Comparison of ENCODE assay signal across 10 cellular contexts in genomic region chr9:86721843-86722705, GRCh38.
DNase-seq lines count a peak whose midpoint lies in the region; ATAC-seq and TF ChIP-seq lines count a peak whose summit lies in the region.
"Had no signal": no experiment of that assay in that cellular context is flagged by ENCODE, and none has a peak within 500 bp of the region (broad histone marks: within the 10 kb centered on the region; RNA-seq: fewer than 3 reads in every experiment).

No MANE protein-coding gene starts in this region.

- no peaks in the 10 kb centered on the region for H4K20me1 ChIP-seq in IMR-90 (ENCODE audit: insufficient read depth, low read length)

- no peak overlapping the region for H2BK12ac ChIP-seq in mesenchymal stem cell (ENCODE audit: low read length in 2 of 2)

- no peaks in the 10 kb centered on the region for H3K27me3 Mint-ChIP-seq in type B pancreatic cell

- peak overlapping the region; percentile 42 for H3K4me3 Mint-ChIP-seq in type B pancreatic cell
- H3K4me3 Mint-ChIP-seq: T-helper 1 cell treated with Interleukin-12 subunit alpha and Interleukin-12 subunit beta and Interleukin-4 antibody, amounts not matched to agents 30 μg/mL and 1 μg/mL, for 36 hours had no signal

- no peak for TF ChIP-seq CTCF in IMR-90 (conservative IDR thresholded peaks at IDR 0.05; ENCODE audit: low read depth, low read length)
- TF ChIP-seq CTCF in type B pancreatic cell (conservative IDR thresholded peaks at IDR 0.05): no peak

- H3K36me3 Mint-ChIP-seq in type B pancreatic cell: no peaks in the 10 kb centered on the region
- H3K36me3 Mint-ChIP-seq: activated naive CD4-positive, alpha-beta T cell treated with anti-CD3 and anti-CD28 coated beads, Interleukin-2, amount 50 U/mL, for 72 hours had no signal

- peak overlapping the region; percentile 92 for H2AK5ac ChIP-seq in IMR-90 (ENCODE audit: low read depth, low read length)
- peak overlapping the region; percentile 71 for H2AK5ac ChIP-seq in mesenchymal stem cell (ENCODE audit: low read length, severe bottlenecking)

- dilution Hi-C loops in IMR-90 (cut with HindIII; ENCODE audit: low sequenced_read_pairs, unreplicated experiment): no loop called here

- WGBS in IMR-90 (ENCODE audit: extremely low coverage in 2 of 2, insufficient read length in 1 of 2), 2 experiments: 0% methylated on average over 1 of the region's 5 CpGs; no CpG with 5 or more reads in 1 of the 2 experiments
- 29% methylated on average over 3 of the region's 5 CpGs for WGBS in mesenchymal stem cell

- H3K56ac ChIP-seq in IMR-90 (ENCODE audit: extremely low read depth, insufficient read depth, low read length): peak overlapping the region; percentile 63

- H3K9me3 ChIP-seq in IMR-90 (ENCODE audit: control insufficient read depth, insufficient read depth, low read length) (no peaks in the 10 kb centered on the region), mesenchymal stem cell (ENCODE audit: control insufficient read depth, low read length) (no peaks in the 10 kb centered on the region)

- H3K4me1 Mint-ChIP-seq in type B pancreatic cell (ENCODE audit: unreplicated experiment): peaks cover 36% of the 10 kb centered on the region

- peak overlapping the region; percentile 32 for H2AK9ac ChIP-seq in IMR-90 (replicated peaks; ENCODE audit: low read depth, low read length, poor library complexity)

- CTCF ChIA-PET in IMR-90 (lab: Yijun Ruan, JAX): interaction anchor here (1.0 to 1.2 kb wide), 2 partner anchors 84 to 97 kb away, joined by 3 to 4 read pairs; no protein-coding TSS in a partner anchor

- H3K4me3 ChIP-seq in IMR-90 (ENCODE audit: insufficient read depth, low read depth, low read length): no peak overlapping the region
- peak overlapping the region in 1 of 2 experiments; percentile 60 for H3K4me3 ChIP-seq in mesenchymal stem cell (ENCODE audit: insufficient read depth in 1 of 2, low read depth in 1 of 2, low read length in 2 of 2)

- H3K9me1 ChIP-seq in IMR-90 (ENCODE audit: insufficient read depth, low read length): peaks cover 14% of the 10 kb centered on the region

- H3K27ac Mint-ChIP-seq in type B pancreatic cell: peak overlapping the region; percentile 43
- H3K27ac Mint-ChIP-seq: activated naive CD4-positive, alpha-beta T cell treated with anti-CD3 and anti-CD28 coated beads, Interleukin-2, amount 50 U/mL, for 72 hours; T-helper 1 cell treated with Interleukin-12 subunit alpha and Interleukin-12 subunit beta and Interleukin-4 antibody, amounts not matched to agents 30 μg/mL and 1 μg/mL, for 36 hours had no signal

- DNase-seq in IMR-90 (peak; percentile 93), dedifferentiated amniotic fluid mesenchymal stem cell (ENCODE audit: extremely low spot score) (peak; percentile 95), mesenchymal stem cell (peak; percentile 27), type B pancreatic cell (ENCODE audit: extremely low spot score, unreplicated experiment) (no peak), ureter (ENCODE audit: low spot score) (no peak), HuH-7 (ENCODE audit: low spot score) (no peak)
- DNase-seq: left colon had no signal

- peak overlapping the region; percentile 95 for H4K5ac ChIP-seq in IMR-90 (ENCODE audit: low read depth, low read length)

- peak overlapping the region; percentile 64 for H2BK5ac ChIP-seq in IMR-90 (ENCODE audit: low read depth, low read length, poor library complexity, severe bottlenecking)
- no peak overlapping the region for H2BK5ac ChIP-seq in mesenchymal stem cell (ENCODE audit: low read depth, low read length, poor library complexity, severe bottlenecking)

- H2BK15ac ChIP-seq in IMR-90 (ENCODE audit: low read depth, low read length) (peak overlapping the region; percentile 99; the same call in 2 of the 3 replicates), mesenchymal stem cell (ENCODE audit: low read depth, poor library complexity, severe bottlenecking) (no peak overlapping the region)

- H3K14ac ChIP-seq in IMR-90 (replicated peaks; ENCODE audit: low read depth, low read length) (peak overlapping the region; percentile 98), mesenchymal stem cell (ENCODE audit: low read length in 2 of 2) (no peak overlapping the region)

- H3K4me1 ChIP-seq in IMR-90 (ENCODE audit: control insufficient read depth, insufficient read depth, low read length) (peaks cover 20% of the 10 kb centered on the region), mesenchymal stem cell (ENCODE audit: control insufficient read depth, insufficient read depth, low read depth, low read length) (peaks cover 10% of the 10 kb centered on the region)

- intact Hi-C loops in IMR-90 (cut with micrococcal nuclease): loop anchor here (5.0 kb wide), 2 partner anchors 75 to 600 kb away; no protein-coding TSS in a partner anchor

- peaks cover 11% of the 10 kb centered on the region for H3K9me3 Mint-ChIP-seq in type B pancreatic cell
- H3K9me3 Mint-ChIP-seq: activated naive CD4-positive, alpha-beta T cell treated with anti-CD3 and anti-CD28 coated beads, Interleukin-2, amount 50 U/mL, for 72 hours; T-helper 1 cell treated with Interleukin-12 subunit alpha and Interleukin-12 subunit beta and Interleukin-4 antibody, amounts not matched to agents 30 μg/mL and 1 μg/mL, for 36 hours had no signal

- H3K4ac ChIP-seq in IMR-90 (ENCODE audit: low read depth, low read length) (peak overlapping the region; percentile 99), mesenchymal stem cell (ENCODE audit: low read depth in 1 of 2, low read length in 2 of 2) (no peak overlapping the region)

- no peak for TF ChIP-seq POLR2A in IMR-90 (IDR thresholded peaks at IDR 0.05; ENCODE audit: low read depth, low read length)

- H2AFZ ChIP-seq in IMR-90 (replicated peaks; ENCODE audit: low read length, poor library complexity) (peak overlapping the region; percentile 88), mesenchymal stem cell (ENCODE audit: low read depth, low read length) (no peak overlapping the region)

- in situ Hi-C loops in IMR-90 (cut with MboI; ENCODE audit: low sequenced_read_pairs): no loop called here

- peak overlapping the region; percentile 60 to 91 for H4K8ac ChIP-seq in IMR-90 (ENCODE audit: low read depth in 2 of 2, low read length in 2 of 2)
- H4K8ac ChIP-seq in mesenchymal stem cell (ENCODE audit: low read length): no peak overlapping the region

- no peak overlapping the region; the same call in 1 of the 2 replicates for H3K9ac ChIP-seq in IMR-90 (ENCODE audit: low read depth, low read length)
- H3K9ac ChIP-seq in mesenchymal stem cell (ENCODE audit: low read length): peak overlapping the region; percentile 89

- H3K36me3 ChIP-seq in IMR-90 (ENCODE audit: control insufficient read depth, insufficient read depth, low read length): no peaks in the 10 kb centered on the region
- no peaks in the 10 kb centered on the region for H3K36me3 ChIP-seq in mesenchymal stem cell (ENCODE audit: control insufficient read depth in 1 of 2, insufficient read depth in 2 of 2, low read depth in 1 of 2, low read length in 2 of 2)

- H3K18ac ChIP-seq in IMR-90 (ENCODE audit: low read depth, low read length) (peak overlapping the region; percentile 98), mesenchymal stem cell (ENCODE audit: low read depth in 1 of 2, low read length in 2 of 2) (no peak overlapping the region)

- 0 out of 2 replicates have a peak, but pooled peaks have one; percentile 8 for TF ChIP-seq RAD21 in IMR-90 (IDR thresholded peaks at IDR 0.05; ENCODE audit: low read length)

- peak overlapping the region; percentile 98 for H4K91ac ChIP-seq in IMR-90 (ENCODE audit: insufficient read depth, low read depth, low read length)
- no peak overlapping the region for H4K91ac ChIP-seq in mesenchymal stem cell (ENCODE audit: low read length)

- H3K79me1 ChIP-seq in IMR-90 (ENCODE audit: low read depth in 1 of 2, low read length in 2 of 2) (no peaks in the 10 kb centered on the region), mesenchymal stem cell (replicated peaks; ENCODE audit: low read length, poor library complexity, severe bottlenecking) (no peaks in the 10 kb centered on the region)

- H3K27ac ChIP-seq in IMR-90 (ENCODE audit: insufficient read depth, low read length): peak overlapping the region; percentile 94
- H3K27ac ChIP-seq in mesenchymal stem cell (ENCODE audit: low read length, poor library complexity, severe bottlenecking): peak overlapping the region; percentile 59

- H2BK120ac ChIP-seq in IMR-90 (ENCODE audit: low read depth, low read length) (peak overlapping the region; percentile 100), mesenchymal stem cell (ENCODE audit: low read depth, low read length) (no peak overlapping the region)

- H3K23ac ChIP-seq in IMR-90 (ENCODE audit: low read depth, low read length) (peak overlapping the region; percentile 96), mesenchymal stem cell (ENCODE audit: low read length in 2 of 2) (no peak overlapping the region)

- no TSS peak for BruUV-seq in IMR-90 (replicated peaks; lab: Mats Ljungman, UMichigan)

- no peaks in the 10 kb centered on the region for H3K27me3 ChIP-seq in IMR-90 (ENCODE audit: control insufficient read depth, insufficient read depth, low read length)
- H3K27me3 ChIP-seq in mesenchymal stem cell (ENCODE audit: control insufficient read depth in 1 of 2, insufficient read depth in 1 of 2, low read length in 2 of 2): no peaks in the 10 kb centered on the region

- POLR2A ChIA-PET in IMR-90 (lab: Charles Lee; ENCODE audit: unreplicated experiment): interaction anchor here (0.6 kb wide), 2 partner anchors 118 to 212 kb away, joined by 5 to 6 read pairs; no protein-coding TSS in a partner anchor

- H3K4me2 ChIP-seq in IMR-90 (ENCODE audit: low read depth, low read length) (peak overlapping the region; percentile 35; the same call in 1 of the 2 replicates), mesenchymal stem cell (ENCODE audit: low read length, poor library complexity, severe bottlenecking) (no peak overlapping the region)

- peak overlapping the region; percentile 99 for H2BK20ac ChIP-seq in IMR-90 (ENCODE audit: low read depth, low read length)

- ATAC-seq in IMR-90 (ENCODE audit: low read depth) (peak; percentile 96), HG03469 (IDR thresholded peaks at IDR 0.05; ENCODE audit: unreplicated experiment) (no peak)
- ATAC-seq: activated naive CD4-positive, alpha-beta T cell treated with anti-CD3 and anti-CD28 coated beads, Interleukin-2, amount 50 U/mL, for 72 hours; left colon had no signal

TF ChIP-seq in IMR-90, 13 proteins besides CTCF, POLR2A, EP300 and RAD21:
- no peak for TF ChIP-seq RFX5 (IDR thresholded peaks at IDR 0.05; ENCODE audit: low read depth, low read length)
- no peak for TF ChIP-seq SMC3 (IDR thresholded peaks at IDR 0.05; ENCODE audit: low read depth, low read length)
- no peak for TF ChIP-seq NFE2L2 (IDR thresholded peaks at IDR 0.05; ENCODE audit: low read depth, low read length)
- TF ChIP-seq CEBPB (IDR thresholded peaks at IDR 0.05; ENCODE audit: low read depth, low read length): no peak

Comparison
In these comparisons a context has a peak if more than half of its experiments do, and no peak if none do; other contexts are left out.
1. DNase-seq: peak in IMR-90 (single experiment), dedifferentiated amniotic fluid mesenchymal stem cell (single experiment) and mesenchymal stem cell (single experiment); none in type B pancreatic cell (single experiment), ureter (single experiment) and HuH-7 (single experiment).